In the genomic region with DNA sequence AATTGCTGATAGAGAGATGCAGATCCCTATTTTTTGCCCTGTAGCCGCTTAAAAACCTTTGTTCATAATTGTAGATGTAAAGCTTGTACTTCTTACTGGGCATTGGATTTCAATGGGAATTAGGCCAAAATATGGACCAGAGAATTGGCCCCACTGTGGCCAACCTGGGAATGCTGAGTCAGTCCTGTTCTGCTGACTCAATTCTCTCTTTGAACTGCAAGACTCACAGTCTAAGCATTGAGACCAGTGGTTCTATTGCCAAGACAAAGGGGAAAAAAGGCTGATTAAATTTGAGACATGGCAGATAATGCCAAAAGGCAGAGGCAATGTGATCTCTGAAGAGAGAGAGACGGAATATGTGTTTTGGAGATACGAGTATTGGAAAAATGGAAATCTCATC, we compare ENCODE assay signal across 11 cellular contexts.
DNase-seq lines count a peak whose midpoint lies in the region; ATAC-seq and TF ChIP-seq lines count a peak whose summit lies in the region.
"Had no signal": no experiment of that assay in that cellular context is flagged by ENCODE, and none has a peak within 500 bp of the region (broad histone marks: within the 10 kb centered on the region; RNA-seq: fewer than 3 reads in every experiment).

No MANE protein-coding gene starts in this region.

- H3K36me3 ChIP-seq in GM23248 (ENCODE audit: low read depth) (no peaks in the 10 kb centered on the region), thoracic aorta (no peaks in the 10 kb centered on the region), WERI-Rb-1 (no peaks in the 10 kb centered on the region), neural progenitor cell (no peaks in the 10 kb centered on the region)

- TF ChIP-seq CTCF in thoracic aorta (IDR thresholded peaks at IDR 0.05) (no peak), WERI-Rb-1 (IDR thresholded peaks at IDR 0.05; ENCODE audit: low read depth, low read length) (no peak), neural progenitor cell (IDR thresholded peaks at IDR 0.05) (no peak)

- H4K20me1 ChIP-seq in GM23248 (ENCODE audit: insufficient read depth), result no peaks in the 10 kb centered on the region
- no peaks in the 10 kb centered on the region for H4K20me1 ChIP-seq in neural progenitor cell (ENCODE audit: low read depth)

- in situ Hi-C loops in GM23248 (cut with MboI), result no loop called here

- 38 to 44% methylated on average over 3 of the region's 3 CpGs for WGBS in GM23248 (ENCODE audit: low coverage in 1 of 2, low lambda C conversion rate in 2 of 2, missing lambda C conversion rate in 2 of 2), 2 experiments

- H3K4me3 ChIP-seq in GM23248, result 0 out of 2 replicates have a peak overlapping the region, but pooled peaks have one; percentile 12
- H3K4me3 ChIP-seq in thoracic aorta, result no peak overlapping the region
- no peak overlapping the region for H3K4me3 ChIP-seq in WERI-Rb-1 (ENCODE audit: low read depth, low read length)
- no peak overlapping the region for H3K4me3 ChIP-seq in neural progenitor cell

- H3K4me2 ChIP-seq in GM23248 (ENCODE audit: unreplicated experiment), result peak overlapping the region; percentile 64
- H3K4me2 ChIP-seq in neural progenitor cell, result no peak overlapping the region

- H3K27me3 ChIP-seq in GM23248 (replicated peaks; ENCODE audit: insufficient read depth) (no peaks in the 10 kb centered on the region), thoracic aorta (replicated peaks; ENCODE audit: insufficient read depth) (no peaks in the 10 kb centered on the region), WERI-Rb-1 (ENCODE audit: insufficient read depth, low read depth, severe bottlenecking) (no peaks in the 10 kb centered on the region), neural progenitor cell (no peaks in the 10 kb centered on the region)

- H3K36me3 Mint-ChIP-seq in neural progenitor cell, result no peaks in the 10 kb centered on the region
- H3K36me3 Mint-ChIP-seq: activated naive CD8-positive, alpha-beta T cell had no signal

- H3K79me2 ChIP-seq in GM23248 (ENCODE audit: insufficient read depth) (no peaks in the 10 kb centered on the region), neural progenitor cell (ENCODE audit: low read depth) (no peaks in the 10 kb centered on the region)

- DNase-seq in GM23248 (peak; percentile 84), astrocyte of the hippocampus (ENCODE audit: low read depth, low spot score) (peak; percentile 80), kidney tubule cell (ENCODE audit: low spot score) (peak; percentile 76), thoracic aorta (ENCODE audit: low spot score) (no peak), WERI-Rb-1 (no peak), neural progenitor cell (ENCODE audit: low spot score) (no peak), NCI-H82 (lab: John Stamatoyannopoulos, UW) (no peak)
- no peak for DNase-seq in effector CD8-positive, alpha-beta T cell (lab: John Stamatoyannopoulos, UW)
- DNase-seq: activated CD4-positive, CD25-positive, alpha-beta regulatory T cell treated with anti-CD3 and anti-CD28 coated beads, Interleukin-2, amount 50 U/mL, for 72 hours; stimulated activated CD4-positive, alpha-beta T cell treated with anti-CD3 and anti-CD28 coated beads, Interleukin-4, amount 100 ng/mL, for 24 hours had no signal

- no peak overlapping the region for H3K4me3 Mint-ChIP-seq in neural progenitor cell
- H3K4me3 Mint-ChIP-seq: activated naive CD8-positive, alpha-beta T cell had no signal

- H3K27ac ChIP-seq in GM23248 (peak overlapping the region; percentile 92), thoracic aorta (peak overlapping the region; percentile 89 to 94), WERI-Rb-1 (no peak overlapping the region), neural progenitor cell (no peak overlapping the region)

- H3K9me2 ChIP-seq in GM23248 (ENCODE audit: insufficient read depth), result no peaks in the 10 kb centered on the region

- H3K27ac Mint-ChIP-seq in neural progenitor cell, result no peak overlapping the region
- H3K27ac Mint-ChIP-seq: activated naive CD8-positive, alpha-beta T cell had no signal

- peaks cover 4% of the 10 kb centered on the region for H3K27me3 Mint-ChIP-seq in neural progenitor cell (ENCODE audit: insufficient read depth, low read depth)
- H3K27me3 Mint-ChIP-seq: activated naive CD8-positive, alpha-beta T cell had no signal

- H3K9me3 ChIP-seq in GM23248 (ENCODE audit: low read depth) (no peaks in the 10 kb centered on the region), thoracic aorta (no peaks in the 10 kb centered on the region), WERI-Rb-1 (ENCODE audit: severe bottlenecking) (no peaks in the 10 kb centered on the region), neural progenitor cell (ENCODE audit: low read depth) (no peaks in the 10 kb centered on the region)

- H2AFZ ChIP-seq in GM23248 (no peak overlapping the region), neural progenitor cell (replicated peaks) (no peak overlapping the region)

- H3K4me1 ChIP-seq in GM23248 (ENCODE audit: insufficient read depth), result peaks cover 56% of the 10 kb centered on the region
- peaks cover 27 to 40% of the 10 kb centered on the region in 2 donors for H3K4me1 ChIP-seq in thoracic aorta (ENCODE audit: control insufficient read depth in 1 of 2, low read depth in 2 of 2)
- H3K4me1 ChIP-seq in neural progenitor cell, result peaks cover 3% of the 10 kb centered on the region

- no peaks in the 10 kb centered on the region for H3K9me3 Mint-ChIP-seq in neural progenitor cell

- peak overlapping the region; percentile 66 for H3K9ac ChIP-seq in GM23248
- no peak overlapping the region for H3K9ac ChIP-seq in neural progenitor cell

- ATAC-seq in thoracic aorta (ENCODE audit: insufficient number of reproducible peaks, low FRiP score, low read depth), result no peak

- peaks cover 42% of the 10 kb centered on the region for H3F3A ChIP-seq in GM23248 (ENCODE audit: insufficient read depth)
- H3F3A ChIP-seq in neural progenitor cell (ENCODE audit: low read depth), result no peaks in the 10 kb centered on the region

- peaks cover 20% of the 10 kb centered on the region for H3K4me1 Mint-ChIP-seq in neural progenitor cell

Comparison
In these comparisons a context has a peak if more than half of its experiments do, and no peak if none do; other contexts are left out.
1. DNase-seq: peak in GM23248 (single experiment), astrocyte of the hippocampus (single experiment) and kidney tubule cell (single experiment); none in thoracic aorta (single experiment), effector CD8-positive, alpha-beta T cell (single experiment), WERI-Rb-1 (single experiment), neural progenitor cell (single experiment) and NCI-H82 (single experiment).
2. H3K27ac ChIP-seq: peak in GM23248 (single experiment) and thoracic aorta (2 of 2); none in WERI-Rb-1 (single experiment) and neural progenitor cell (single experiment).